8 cellular contexts compared by ENCODE assay signal in the genomic region with DNA sequence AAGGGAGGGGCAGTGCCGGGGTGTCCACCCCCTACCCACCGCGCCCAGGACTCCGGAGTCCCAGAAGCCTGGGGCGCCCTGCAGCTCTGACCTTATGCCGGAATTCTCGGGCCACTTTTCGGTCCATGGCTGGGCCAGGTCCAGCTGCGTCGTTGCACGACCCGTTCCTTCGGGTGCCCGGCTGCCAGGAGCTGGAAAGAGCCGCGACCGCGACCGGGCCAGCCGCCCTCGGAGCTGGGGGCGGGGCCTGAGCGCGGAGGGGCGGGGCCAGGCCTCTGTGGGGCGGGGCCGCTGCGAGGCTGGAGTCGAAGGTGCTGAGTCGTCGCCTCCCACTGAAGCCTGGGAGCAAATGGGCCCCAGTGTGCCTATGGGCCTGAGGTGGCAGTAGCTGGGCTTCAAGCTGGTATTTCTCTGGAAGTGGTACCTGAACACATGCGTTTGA.
DNase-seq lines count a peak whose midpoint lies in the region; ATAC-seq lines count a peak whose summit lies in the region.

USH1C (minus strand) TSS at position 236 of the 442 bp plus-strand sequence; CDS start at position 127, 109 bp downstream.

- no peak for ATAC-seq in HG02642 (IDR thresholded peaks at IDR 0.05; ENCODE audit: poor library complexity, unreplicated experiment)

- H3K4me3 ChIP-seq in iPS-18c (ENCODE audit: insufficient read depth, low read depth, low read length) = peak within 1 kb of the TSS; percentile 58

- DNase-seq in HuH-7 (ENCODE audit: low spot score) (peak; percentile 71), activated T-cell treated with anti-CD3 and anti-CD28 coated beads for 48 hours (ENCODE audit: low read depth) (peak; percentile 45), SIG-M5 (lab: John Stamatoyannopoulos, UW) (no peak), NCI-H1694 treated with DMSO at 0.1 percent for 48 hours (lab: John Stamatoyannopoulos, UW) (no peak)
- DNase-seq in stimulated activated CD8-positive, alpha-beta memory T cell treated with anti-CD3 and anti-CD28 coated beads, Interleukin-15, amount 100 ng/mL, for 48 hours (ENCODE audit: low read depth in 2 of 2) = peak; percentile 4 to 19
- DNase-seq in activated CD4-positive, CD25-positive, alpha-beta regulatory T cell (lab: John Stamatoyannopoulos, UW) = no peak

- no peaks in the 10 kb centered on the region for H3K9me3 ChIP-seq in iPS-18c (ENCODE audit: control insufficient read depth, insufficient read depth, low read length)

Comparison
In these comparisons a context has a peak if more than half of its experiments do, and no peak if none do; other contexts are left out.
1. DNase-seq: peak in HuH-7 (single experiment), activated T-cell treated with anti-CD3 and anti-CD28 coated beads for 48 hours (single experiment) and stimulated activated CD8-positive, alpha-beta memory T cell treated with anti-CD3 and anti-CD28 coated beads, Interleukin-15, amount 100 ng/mL, for 48 hours (2 of 2); none in SIG-M5 (single experiment), activated CD4-positive, CD25-positive, alpha-beta regulatory T cell (0 of 4) and NCI-H1694 treated with DMSO at 0.1 percent for 48 hours (single experiment).